ENCODE assay signal across 10 cellular contexts in genomic region chr5:89729623-89730390, GRCh38.
DNase-seq lines count a peak whose midpoint lies in the region; ATAC-seq, FAIRE-seq and TF ChIP-seq lines count a peak whose summit lies in the region.
"Had no signal": no experiment of that assay in that cellular context is flagged by ENCODE, and none has a peak within 500 bp of the region (broad histone marks: within the 10 kb centered on the region; RNA-seq: fewer than 3 reads in every experiment).

No MANE protein-coding gene starts in this region.

- H3K4me1 ChIP-seq in PC-3 (ENCODE audit: insufficient read depth, low read length) (0 out of 2 replicates have a peak, but pooled peaks cover 4% of the 10 kb centered on the region), hepatocyte (ENCODE audit: insufficient read depth) (no peaks in the 10 kb centered on the region), small intestine (ENCODE audit: control insufficient read depth in 2 of 2, insufficient read depth in 1 of 2, low read depth in 1 of 2, low read length in 1 of 2) (no peaks in the 10 kb centered on the region), adrenal gland (replicated peaks in 1 of 2) (no peaks in the 10 kb centered on the region)

- H3K4me3 ChIP-seq in PC-3 (ENCODE audit: low read length) (no peak overlapping the region), hepatocyte (no peak overlapping the region), small intestine (ENCODE audit: low read depth in 1 of 2, low read length in 2 of 2) (no peak overlapping the region), adrenal gland (no peak overlapping the region)
- H3K4me3 ChIP-seq: cardiac muscle cell had no signal

- H3K36me3 ChIP-seq in PC-3 (ENCODE audit: low read depth, low read length) (no peaks in the 10 kb centered on the region), hepatocyte (replicated peaks; ENCODE audit: insufficient read depth, low read depth) (no peaks in the 10 kb centered on the region), small intestine (ENCODE audit: control insufficient read depth in 2 of 2, insufficient read depth in 2 of 2, low read length in 2 of 2) (no peaks in the 10 kb centered on the region), adrenal gland (replicated peaks in 1 of 2) (no peaks in the 10 kb centered on the region)
- H3K36me3 ChIP-seq: cardiac muscle cell had no signal

- ATAC-seq in GM19351 (IDR thresholded peaks at IDR 0.05; ENCODE audit: unreplicated experiment) (peak; percentile 44), PC-3 (peak; percentile 88)
- no peak for ATAC-seq in natural killer cell treated with Interleukin-12 subunit alpha and Interleukin-12 subunit beta and Interleukin-15 and Interleukin-18, amount 100 ng/mL, for 72 hours

- 62% methylated on average over 2 of the region's 2 CpGs for WGBS in hepatocyte (ENCODE audit: low lambda C conversion rate, missing lambda C conversion rate)
- WGBS in small intestine, 3 donors, result 55 to 68% (median 65%) methylated on average over 2 of the region's 2 CpGs
- WGBS in adrenal gland, 4 donors, result 66 to 75% (median 71%) methylated on average over 2 of the region's 2 CpGs

- CTCF ChIA-PET in PC-3 (lab: Charles Lee), result interaction anchor here (0.5 to 1.2 kb wide), 7 partner anchors 108 to 1948 kb away, joined by 3 to 6 read pairs (median 4); partner anchors contain the start of gene MEF2C

- H3K4me2 ChIP-seq in PC-3 (ENCODE audit: low read length), result 0 out of 2 replicates have a peak overlapping the region, but pooled peaks have one; percentile 13
- H3K4me2 ChIP-seq in hepatocyte, result no peak overlapping the region

- H3K27me3 Mint-ChIP-seq in natural killer cell treated with Interleukin-12 subunit alpha and Interleukin-12 subunit beta and Interleukin-15 and Interleukin-18, amount 100 ng/mL, for 72 hours, result no peaks in the 10 kb centered on the region

- no peaks in the 10 kb centered on the region for H3K9me3 ChIP-seq in PC-3 (ENCODE audit: low read length)
- H3K9me3 ChIP-seq in hepatocyte (ENCODE audit: low read depth), result no peaks in the 10 kb centered on the region
- no peaks in the 10 kb centered on the region for H3K9me3 ChIP-seq in small intestine (ENCODE audit: control insufficient read depth, low read depth)
- H3K9me3 ChIP-seq in adrenal gland (replicated peaks in 1 of 3), result no peaks in the 10 kb centered on the region

- no peaks in the 10 kb centered on the region for H3K9me3 Mint-ChIP-seq in natural killer cell treated with Interleukin-12 subunit alpha and Interleukin-12 subunit beta and Interleukin-15 and Interleukin-18, amount 100 ng/mL, for 72 hours

- H3K27ac ChIP-seq in PC-3 (ENCODE audit: low read length) (no peak overlapping the region), hepatocyte (no peak overlapping the region), small intestine (ENCODE audit: low read depth in 1 of 2, low read length in 1 of 2) (no peak overlapping the region), adrenal gland (no peak overlapping the region)
- H3K27ac ChIP-seq: cardiac muscle cell had no signal

- no peaks in the 10 kb centered on the region for H3K79me2 ChIP-seq in PC-3 (ENCODE audit: low read length)
- no peaks in the 10 kb centered on the region for H3K79me2 ChIP-seq in hepatocyte

- no peak overlapping the region for H3K4me3 Mint-ChIP-seq in natural killer cell treated with Interleukin-12 subunit alpha and Interleukin-12 subunit beta and Interleukin-15 and Interleukin-18, amount 100 ng/mL, for 72 hours

- peak overlapping the region; percentile 44 for H2AFZ ChIP-seq in PC-3 (ENCODE audit: low read length)
- H2AFZ ChIP-seq in hepatocyte, result no peak overlapping the region

- H3K36me3 Mint-ChIP-seq in natural killer cell treated with Interleukin-12 subunit alpha and Interleukin-12 subunit beta and Interleukin-15 and Interleukin-18, amount 100 ng/mL, for 72 hours, result no peaks in the 10 kb centered on the region

- no peaks in the 10 kb centered on the region for H3K27me3 ChIP-seq in PC-3 (ENCODE audit: low read length)
- no peaks in the 10 kb centered on the region for H3K27me3 ChIP-seq in hepatocyte
- H3K27me3 ChIP-seq in small intestine (ENCODE audit: control insufficient read depth in 2 of 2, insufficient read depth in 2 of 2, low read length in 2 of 2), result no peaks in the 10 kb centered on the region
- H3K27me3 ChIP-seq in adrenal gland, result no peaks in the 10 kb centered on the region
- H3K27me3 ChIP-seq: cardiac muscle cell had no signal

- no peaks in the 10 kb centered on the region for H4K20me1 ChIP-seq in PC-3 (ENCODE audit: low read length)
- no peaks in the 10 kb centered on the region for H4K20me1 ChIP-seq in hepatocyte (ENCODE audit: insufficient read depth, poor library complexity, severe bottlenecking)

- H3K9me2 ChIP-seq in PC-3 (replicated peaks; ENCODE audit: low read length) (no peaks in the 10 kb centered on the region), hepatocyte (replicated peaks; ENCODE audit: insufficient read depth) (no peaks in the 10 kb centered on the region)

- no peaks in the 10 kb centered on the region for H3F3A ChIP-seq in PC-3 (ENCODE audit: low read length, unreplicated experiment)

- no peak for TF ChIP-seq POLR2A in adrenal gland (IDR thresholded peaks at IDR 0.05)

- intact Hi-C loops in PC-3 (cut with micrococcal nuclease) (loop anchor here (1.0 to 10.0 kb wide), 5 partner anchors 175 to 1949 kb away; no protein-coding TSS in a partner anchor), adrenal gland (cut with DNase I) (no loop called here)

- BruUV-seq in PC-3 (replicated peaks; lab: Mats Ljungman, UMichigan), result no TSS peak

- H3K4me1 Mint-ChIP-seq in natural killer cell treated with Interleukin-12 subunit alpha and Interleukin-12 subunit beta and Interleukin-15 and Interleukin-18, amount 100 ng/mL, for 72 hours (ENCODE audit: low read depth in 2 of 2), result no peaks in the 10 kb centered on the region

- peak; percentile 80 for TF ChIP-seq CTCF in PC-3 (conservative IDR thresholded peaks at IDR 0.05; ENCODE audit: low read depth, low read length)
- peak; percentile 45 for TF ChIP-seq CTCF in hepatocyte (IDR thresholded peaks at IDR 0.05; ENCODE audit: poor library complexity)
- TF ChIP-seq CTCF in adrenal gland (IDR thresholded peaks at IDR 0.05), result no peak

- DNase-seq in COR-L47 (lab: John Stamatoyannopoulos, UW), result peak; percentile 25
- DNase-seq in PC-3, result peak; percentile 73
- peak; percentile 15 for DNase-seq in hepatocyte (ENCODE audit: low spot score)
- no peak for DNase-seq in small intestine
- DNase-seq in natural killer cell treated with Interleukin-12 subunit alpha and Interleukin-12 subunit beta and Interleukin-15 and Interleukin-18, amount 100 ng/mL, for 72 hours (ENCODE audit: low spot score), result no peak
- no peak for DNase-seq in mucosa of gallbladder (ENCODE audit: low spot score)
- DNase-seq in adrenal gland, result no peak
- DNase-seq: NCI-H1105 treated with DMSO at 0.1 percent for 48 hours had no signal

- no peak overlapping the region for H3K9ac ChIP-seq in PC-3 (ENCODE audit: low read length)

- no peak overlapping the region for H3K27ac Mint-ChIP-seq in natural killer cell treated with Interleukin-12 subunit alpha and Interleukin-12 subunit beta and Interleukin-15 and Interleukin-18, amount 100 ng/mL, for 72 hours

- POLR2A ChIA-PET in PC-3 (lab: Charles Lee; ENCODE audit: unreplicated experiment), result interaction anchor here (0.5 kb wide), 1 partner anchor 1948 kb away, joined by 5 read pairs; no protein-coding TSS in a partner anchor

- FAIRE-seq in small intestine (lab: Jason Lieb, UNC), result no peak

Comparison
In these comparisons a context has a peak if more than half of its experiments do, and no peak if none do; other contexts are left out.
1. DNase-seq: peak in COR-L47 (single experiment), PC-3 (single experiment) and hepatocyte (single experiment); none in small intestine (single experiment), natural killer cell treated with Interleukin-12 subunit alpha and Interleukin-12 subunit beta and Interleukin-15 and Interleukin-18, amount 100 ng/mL, for 72 hours (single experiment), mucosa of gallbladder (single experiment) and adrenal gland (0 of 7).
2. ATAC-seq: peak in GM19351 (single experiment) and PC-3 (single experiment); none in natural killer cell treated with Interleukin-12 subunit alpha and Interleukin-12 subunit beta and Interleukin-15 and Interleukin-18, amount 100 ng/mL, for 72 hours (0 of 2).
3. CTCF ChIP-seq: peak in PC-3 (single experiment) and hepatocyte (single experiment); none in adrenal gland (0 of 6).